Comparison of ENCODE assay signal across 1 cellular context in the genomic region with DNA sequence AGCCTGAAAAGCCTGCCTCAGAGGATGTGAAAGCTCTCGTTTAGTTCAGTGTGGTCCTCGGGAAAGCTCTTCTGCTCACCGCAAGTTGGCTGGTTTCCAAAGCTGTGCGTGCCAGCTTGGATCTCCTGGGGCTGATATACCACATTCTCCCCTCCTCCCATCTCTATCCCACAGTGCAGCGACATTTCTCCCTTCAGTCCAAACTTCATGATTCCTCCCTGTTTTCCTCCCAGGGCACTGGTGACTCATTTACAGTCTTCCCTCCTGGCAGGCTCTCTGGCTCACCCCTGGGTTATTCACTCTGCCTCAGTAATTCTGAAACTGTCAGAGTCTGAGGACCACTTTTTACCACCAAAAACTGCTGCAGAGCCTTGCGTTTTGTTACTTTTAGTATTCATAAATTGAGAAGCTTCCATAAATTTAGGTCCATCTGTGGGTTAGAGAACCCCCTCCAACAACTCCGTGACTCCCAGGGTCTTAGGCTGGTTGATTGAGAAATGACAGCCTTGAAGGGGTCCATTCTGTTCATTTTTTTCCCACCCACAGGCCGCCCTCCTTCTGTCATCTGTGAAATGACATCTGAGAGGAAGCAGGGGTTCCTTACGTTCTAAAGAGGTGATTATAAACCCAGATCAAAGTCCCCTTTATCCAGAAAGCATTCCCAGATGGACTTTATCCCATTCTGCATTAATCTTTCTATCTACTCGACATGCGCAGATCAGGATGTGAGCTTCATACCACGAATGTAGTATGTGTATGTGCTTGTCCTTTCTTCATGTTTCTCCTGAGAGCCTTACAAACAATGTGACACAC.
A peak's percentile ranks its signal among the peaks of the same experiment; 100 is the strongest.
TF ChIP-seq lines count a peak whose summit lies in the region.

No MANE protein-coding gene starts in this region.

TF ChIP-seq in A549, 52 proteins besides CTCF, POLR2A, EP300 and RAD21:
- TF ChIP-seq CHD2 (IDR thresholded peaks at IDR 0.05; ENCODE audit: low read length, partially characterized antibody) (no peak), KDM1A (IDR thresholded peaks at IDR 0.05; ENCODE audit: low read depth) (no peak), FOSL2 (IDR thresholded peaks at IDR 0.05) (no peak; the same call in 1 of the 2 replicates), FOSL2 (CRISPR knock-in tag; IDR thresholded peaks at IDR 0.05) (peak; percentile 59), NPAS2 (CRISPR knock-in tag; IDR thresholded peaks at IDR 0.05; ENCODE audit: borderline replicate concordance) (no peak), JUN (IDR thresholded peaks at IDR 0.05) (no peak), PBX3 (IDR thresholded peaks at IDR 0.05) (no peak)
- TF ChIP-seq, protein P1, sequence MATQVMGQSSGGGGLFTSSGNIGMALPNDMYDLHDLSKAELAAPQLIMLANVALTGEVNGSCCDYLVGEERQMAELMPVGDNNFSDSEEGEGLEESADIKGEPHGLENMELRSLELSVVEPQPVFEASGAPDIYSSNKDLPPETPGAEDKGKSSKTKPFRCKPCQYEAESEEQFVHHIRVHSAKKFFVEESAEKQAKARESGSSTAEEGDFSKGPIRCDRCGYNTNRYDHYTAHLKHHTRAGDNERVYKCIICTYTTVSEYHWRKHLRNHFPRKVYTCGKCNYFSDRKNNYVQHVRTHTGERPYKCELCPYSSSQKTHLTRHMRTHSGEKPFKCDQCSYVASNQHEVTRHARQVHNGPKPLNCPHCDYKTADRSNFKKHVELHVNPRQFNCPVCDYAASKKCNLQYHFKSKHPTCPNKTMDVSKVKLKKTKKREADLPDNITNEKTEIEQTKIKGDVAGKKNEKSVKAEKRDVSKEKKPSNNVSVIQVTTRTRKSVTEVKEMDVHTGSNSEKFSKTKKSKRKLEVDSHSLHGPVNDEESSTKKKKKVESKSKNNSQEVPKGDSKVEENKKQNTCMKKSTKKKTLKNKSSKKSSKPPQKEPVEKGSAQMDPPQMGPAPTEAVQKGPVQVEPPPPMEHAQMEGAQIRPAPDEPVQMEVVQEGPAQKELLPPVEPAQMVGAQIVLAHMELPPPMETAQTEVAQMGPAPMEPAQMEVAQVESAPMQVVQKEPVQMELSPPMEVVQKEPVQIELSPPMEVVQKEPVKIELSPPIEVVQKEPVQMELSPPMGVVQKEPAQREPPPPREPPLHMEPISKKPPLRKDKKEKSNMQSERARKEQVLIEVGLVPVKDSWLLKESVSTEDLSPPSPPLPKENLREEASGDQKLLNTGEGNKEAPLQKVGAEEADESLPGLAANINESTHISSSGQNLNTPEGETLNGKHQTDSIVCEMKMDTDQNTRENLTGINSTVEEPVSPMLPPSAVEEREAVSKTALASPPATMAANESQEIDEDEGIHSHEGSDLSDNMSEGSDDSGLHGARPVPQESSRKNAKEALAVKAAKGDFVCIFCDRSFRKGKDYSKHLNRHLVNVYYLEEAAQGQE (IDR thresholded peaks at IDR 0.05) = no peak
- TF ChIP-seq, protein P2, sequence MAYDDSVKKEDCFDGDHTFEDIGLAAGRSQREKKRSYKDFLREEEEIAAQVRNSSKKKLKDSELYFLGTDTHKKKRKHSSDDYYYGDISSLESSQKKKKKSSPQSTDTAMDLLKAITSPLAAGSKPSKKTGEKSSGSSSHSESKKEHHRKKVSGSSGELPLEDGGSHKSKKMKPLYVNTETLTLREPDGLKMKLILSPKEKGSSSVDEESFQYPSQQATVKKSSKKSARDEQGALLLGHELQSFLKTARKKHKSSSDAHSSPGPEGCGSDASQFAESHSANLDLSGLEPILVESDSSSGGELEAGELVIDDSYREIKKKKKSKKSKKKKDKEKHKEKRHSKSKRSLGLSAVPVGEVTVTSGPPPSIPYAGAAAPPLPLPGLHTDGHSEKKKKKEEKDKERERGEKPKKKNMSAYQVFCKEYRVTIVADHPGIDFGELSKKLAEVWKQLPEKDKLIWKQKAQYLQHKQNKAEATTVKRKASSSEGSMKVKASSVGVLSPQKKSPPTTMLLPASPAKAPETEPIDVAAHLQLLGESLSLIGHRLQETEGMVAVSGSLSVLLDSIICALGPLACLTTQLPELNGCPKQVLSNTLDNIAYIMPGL (CRISPR knock-in tag; IDR thresholded peaks at IDR 0.05; ENCODE audit: borderline replicate concordance) = no peak
